Comparison of ENCODE assay signal across 11 cellular contexts in genomic region chr12:76685246-76685678, GRCh38.
DNase-seq lines count a peak whose midpoint lies in the region; ATAC-seq and TF ChIP-seq lines count a peak whose summit lies in the region.
"Had no signal": no experiment of that assay in that cellular context is flagged by ENCODE, and none has a peak within 500 bp of the region (broad histone marks: within the 10 kb centered on the region; RNA-seq: fewer than 3 reads in every experiment).

No MANE protein-coding gene starts in this region.

- no peak overlapping the region for H3K4me3 ChIP-seq in aorta (ENCODE audit: low read length in 2 of 2)

- ATAC-seq in Right ventricle myocardium inferior (peak; percentile 91), aorta (ENCODE audit: low FRiP score) (peak; percentile 58)

- H3K27ac ChIP-seq in aorta (ENCODE audit: low read depth in 1 of 2, low read length in 2 of 2) = no peak overlapping the region

- no peak for TF ChIP-seq CTCF in GM10266 (IDR thresholded peaks at IDR 0.05; ENCODE audit: control insufficient read depth, insufficient read depth, low read depth, missing control alignments)

- H3K4me1 Mint-ChIP-seq in activated CD4-positive, alpha-beta memory T cell treated with anti-CD3 and anti-CD28 coated beads for 36 hours (ENCODE audit: low read depth) = no peaks in the 10 kb centered on the region

- no peak overlapping the region for H3K4me3 Mint-ChIP-seq in activated CD4-positive, alpha-beta memory T cell treated with anti-CD3 and anti-CD28 coated beads for 36 hours
- H3K4me3 Mint-ChIP-seq: CD4-positive, CD25-positive, alpha-beta regulatory T cell had no signal

- WGBS in aorta, 2 donors = 0% methylated on average over 5 of the region's 5 CpGs

- H3K36me3 ChIP-seq in aorta (ENCODE audit: control insufficient read depth in 1 of 2, insufficient read depth in 2 of 2, low read length in 1 of 2) = no peaks in the 10 kb centered on the region

- intact Hi-C loops in Right ventricle myocardium inferior (cut with DNase I) (loop anchor here (1.0 kb wide), 1 partner anchor 78 kb away; no protein-coding TSS in a partner anchor), cardiac septum (cut with DNase I) (no loop called here), aorta (cut with DNase I) (no loop called here)
- intact Hi-C loops in activated CD4-positive, alpha-beta memory T cell treated with anti-CD3 and anti-CD28 coated beads for 36 hours (cut with micrococcal nuclease) = no loop called here

- no peaks in the 10 kb centered on the region for H3K27me3 Mint-ChIP-seq in activated CD4-positive, alpha-beta memory T cell treated with anti-CD3 and anti-CD28 coated beads for 36 hours
- H3K27me3 Mint-ChIP-seq: CD4-positive, CD25-positive, alpha-beta regulatory T cell had no signal

- no peaks in the 10 kb centered on the region for H3K36me3 Mint-ChIP-seq in activated CD4-positive, alpha-beta memory T cell treated with anti-CD3 and anti-CD28 coated beads for 36 hours
- H3K36me3 Mint-ChIP-seq: CD4-positive, CD25-positive, alpha-beta regulatory T cell had no signal

- DNase-seq in Right ventricle myocardium inferior (ENCODE audit: missing footprints) (peak; percentile 71), cardiac septum (ENCODE audit: low spot score) (no peak), brain pericyte (ENCODE audit: low read depth, low spot score) (peak; percentile 63), left kidney (ENCODE audit: low read depth, low spot score) (peak; percentile 53), aorta (no peak), GM10266 (ENCODE audit: extremely low spot score) (no peak)
- DNase-seq in activated CD4-positive, alpha-beta memory T cell treated with anti-CD3 and anti-CD28 coated beads for 36 hours = no peak
- DNase-seq in NK-92 treated with Interleukin-12 subunit alpha and Interleukin-12 subunit beta, amount 100 ng/mL, for 24 hours (lab: John Stamatoyannopoulos, UW) = no peak
- DNase-seq: activated T-cell treated with anti-CD3 and anti-CD28 coated beads, Interleukin-2, amount 50 U/mL, for 1 hour; CD4-positive, CD25-positive, alpha-beta regulatory T cell; NCI-H2171 had no signal

- POLR2A ChIA-PET in activated CD4-positive, alpha-beta memory T cell treated with anti-CD3 and anti-CD28 coated beads for 36 hours (lab: Charles Lee) = no interaction called here

- no peaks in the 10 kb centered on the region for H3K9me3 ChIP-seq in aorta (ENCODE audit: control insufficient read depth, low read length)

- no peaks in the 10 kb centered on the region for H3K4me1 ChIP-seq in aorta (ENCODE audit: control insufficient read depth in 1 of 2, insufficient read depth in 2 of 2, low read length in 2 of 2)

- no peaks in the 10 kb centered on the region for H3K27me3 ChIP-seq in aorta (ENCODE audit: control insufficient read depth in 1 of 2, insufficient read depth in 2 of 2, low read length in 1 of 2)

- CTCF ChIA-PET in activated CD4-positive, alpha-beta memory T cell treated with anti-CD3 and anti-CD28 coated beads for 36 hours (lab: Charles Lee) = no interaction called here

- H3K27ac Mint-ChIP-seq in activated CD4-positive, alpha-beta memory T cell treated with anti-CD3 and anti-CD28 coated beads for 36 hours = no peak overlapping the region
- H3K27ac Mint-ChIP-seq: CD4-positive, CD25-positive, alpha-beta regulatory T cell had no signal

- H3K9me3 Mint-ChIP-seq in activated CD4-positive, alpha-beta memory T cell treated with anti-CD3 and anti-CD28 coated beads for 36 hours = no peaks in the 10 kb centered on the region
- H3K9me3 Mint-ChIP-seq: CD4-positive, CD25-positive, alpha-beta regulatory T cell had no signal

Comparison
In these comparisons a context has a peak if more than half of its experiments do, and no peak if none do; other contexts are left out.
1. DNase-seq: peak in Right ventricle myocardium inferior (single experiment), brain pericyte (single experiment) and left kidney (single experiment); none in cardiac septum (single experiment), aorta (0 of 2), activated CD4-positive, alpha-beta memory T cell treated with anti-CD3 and anti-CD28 coated beads for 36 hours (single experiment), GM10266 (single experiment) and NK-92 treated with Interleukin-12 subunit alpha and Interleukin-12 subunit beta, amount 100 ng/mL, for 24 hours (single experiment).